In genomic region chr10:122738031-122738430, GRCh38 we compare ENCODE assay signal across 22 cellular contexts.
DNase-seq lines count a peak whose midpoint lies in the region; ATAC-seq lines count a peak whose summit lies in the region.
"Had no signal": no experiment of that assay in that cellular context is flagged by ENCODE, and none has a peak within 500 bp of the region (broad histone marks: within the 10 kb centered on the region; RNA-seq: fewer than 3 reads in every experiment).

No MANE protein-coding gene starts in this region.

- DNase-seq in NCI-H82 (lab: John Stamatoyannopoulos, UW) (peak; percentile 7), NCI-H82 treated with DMSO at 0.1 percent for 48 hours (lab: John Stamatoyannopoulos, UW; ENCODE audit: unreplicated experiment) (no peak), putamen (ENCODE audit: low spot score) (peak; percentile 62), DMS 273 treated with DMSO at 0.1 percent for 48 hours (lab: John Stamatoyannopoulos, UW) (no peak), NCI-H2029 (lab: John Stamatoyannopoulos, UW) (no peak)
- DNase-seq: 8988T; ACHN; Caco-2; Calu3; CD4-positive, alpha-beta T cell; CD8-positive, alpha-beta T cell; DMS153; DMS53; DMS79; DND-41; EL; GDM1 had no signal

- peak overlapping the region; percentile 40 for H3K27ac ChIP-seq in angular gyrus (ENCODE audit: low read depth, low read length)
- H3K27ac ChIP-seq: BLaER1 treated with 17β-estradiol and CSF1 and Interleukin-3, amounts not matched to agents 10 nM and 100 nM; C4-2B had no signal

- no peak for ATAC-seq in HG03469 (IDR thresholded peaks at IDR 0.05; ENCODE audit: unreplicated experiment)
- ATAC-seq: CD8-positive, alpha-beta T cell; GM12878 had no signal

Comparison
In these comparisons a context has a peak if more than half of its experiments do, and no peak if none do; other contexts are left out.
1. DNase-seq: peak in NCI-H82 (single experiment) and putamen (single experiment); none in NCI-H82 treated with DMSO at 0.1 percent for 48 hours (single experiment), DMS 273 treated with DMSO at 0.1 percent for 48 hours (single experiment) and NCI-H2029 (single experiment).